Comparison of ENCODE assay signal across 8 cellular contexts in the genomic region with DNA sequence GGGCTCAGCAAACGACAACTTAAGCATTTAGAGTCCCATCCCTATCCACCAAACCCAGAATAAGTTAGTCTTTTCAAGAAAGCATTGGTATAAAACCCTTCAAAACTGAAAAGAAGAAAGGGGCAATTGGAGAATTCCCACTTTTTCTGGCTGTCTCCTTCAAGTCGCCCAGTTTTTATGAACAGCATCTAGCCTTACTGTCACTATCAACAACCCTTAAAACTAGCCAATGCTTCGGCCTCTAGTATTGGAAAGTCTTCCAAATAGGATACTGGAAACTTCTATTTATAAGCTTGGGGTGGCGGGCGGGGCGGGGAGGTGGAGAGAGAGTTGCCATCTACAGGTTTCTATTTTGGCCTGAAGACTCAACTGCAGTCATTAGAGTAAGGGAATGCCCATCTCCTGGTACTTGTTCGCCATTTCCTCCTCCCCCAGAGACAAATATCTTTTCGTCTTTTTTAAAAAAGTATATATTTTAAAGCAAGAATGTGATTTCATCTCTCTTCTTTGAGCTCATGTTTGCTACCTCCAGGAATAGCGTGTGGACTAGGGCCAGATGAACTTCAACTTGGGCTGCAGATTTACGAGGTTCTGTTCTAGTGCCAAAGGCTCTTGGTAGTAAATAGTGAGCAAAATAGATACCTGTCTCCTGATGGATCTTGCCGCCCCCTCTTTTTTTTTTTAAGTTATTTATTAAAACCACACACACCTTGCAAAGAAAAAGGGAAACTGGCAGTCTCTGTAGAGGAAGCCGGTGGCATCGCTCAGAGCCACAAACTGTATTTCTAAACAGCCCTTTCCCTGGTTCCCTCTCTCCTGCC. TPM values are rescaled to one million over a fixed set of nuclear protein-coding genes. Genes with fewer than 3 reads are reported as not detected.
DNase-seq lines count a peak whose midpoint lies in the region; ATAC-seq, FAIRE-seq and TF ChIP-seq lines count a peak whose summit lies in the region.

No MANE protein-coding gene starts in this region.

- peak; percentile 33 for DNase-seq in DMS79 (lab: John Stamatoyannopoulos, UW)
- DNase-seq in NCI-H1105 treated with DMSO at 0.1 percent for 48 hours (lab: John Stamatoyannopoulos, UW), result peak; percentile 78
- no peak for DNase-seq in bronchial epithelial cell (ENCODE audit: low read depth)
- DNase-seq in lower leg skin (ENCODE audit: low spot score in 2 of 2), result peak in 1 of 2 donors; percentile 89
- DNase-seq in tibial nerve (ENCODE audit: low spot score in 2 of 2), result peak in 1 of 2 donors; percentile 66
- DNase-seq in sciatic nerve (ENCODE audit: low spot score), result no peak
- no peak for DNase-seq in SW480 (ENCODE audit: low spot score)

- H3K27me3 ChIP-seq in bronchial epithelial cell (ENCODE audit: control insufficient read depth, insufficient read depth, low read length) (no peaks in the 10 kb centered on the region), tibial nerve (no peaks in the 10 kb centered on the region)

- peak in 1 of 2 donors; percentile 35 for TF ChIP-seq EP300 in tibial nerve (IDR thresholded peaks at IDR 0.05)

- H3K9me3 ChIP-seq in tibial nerve, result no peaks in the 10 kb centered on the region

- H3K4me1 ChIP-seq in tibial nerve, result peaks cover 0 to 25% (median 8%) of the 10 kb centered on the region in 4 donors

- H3K27ac ChIP-seq in tibial nerve, result peak overlapping the region; percentile 97 to 100 (median 98)

- no peak for ATAC-seq in HG03280 (IDR thresholded peaks at IDR 0.05; ENCODE audit: unreplicated experiment)
- no peak for ATAC-seq in sciatic nerve

- TF ChIP-seq POLR2A in lower leg skin (IDR thresholded peaks at IDR 0.05) (no peak), tibial nerve (IDR thresholded peaks at IDR 0.05) (peak in 1 of 2 donors; percentile 35)

- H3K36me3 ChIP-seq in bronchial epithelial cell (ENCODE audit: control insufficient read depth, insufficient read depth, low read length), result no peaks in the 10 kb centered on the region
- H3K36me3 ChIP-seq in tibial nerve, result no peaks in the 10 kb centered on the region

- H3K4me3 ChIP-seq in bronchial epithelial cell (ENCODE audit: low read depth, low read length) (peak overlapping the region; percentile 88), lower leg skin (ENCODE audit: low read depth, poor library complexity, severe bottlenecking) (peak overlapping the region; percentile 94), tibial nerve (peak overlapping the region; percentile 76 to 91 (median 81))

- TF ChIP-seq CTCF in bronchial epithelial cell (IDR thresholded peaks at IDR 0.05; ENCODE audit: insufficient read depth, low read length, severe bottlenecking) (no peak), lower leg skin (IDR thresholded peaks at IDR 0.05) (no peak), tibial nerve (IDR thresholded peaks at IDR 0.05) (peak in 2 of 5 experiments; percentile 19 to 30)

- no peak for FAIRE-seq in bronchial epithelial cell (lab: Jason Lieb, UNC)

- intact Hi-C loops in lower leg skin (cut with DNase I; ENCODE audit: low total_unique reads), result no loop called here
- intact Hi-C loops in sciatic nerve (cut with DNase I), result loop anchor here (2.0 kb wide), 1 partner anchor 1204 kb away; no protein-coding TSS in a partner anchor

- 28 to 29% methylated on average over 13 of the region's 13 CpGs for WGBS in lower leg skin, 2 donors
- 53% methylated on average over 13 of the region's 13 CpGs for WGBS in tibial nerve, 2 donors

RNA-seq across cellular contexts. Expression of gene BCL6, which starts 2.7 kb away (rescaled TPM):
- 6.8 and 9.0 TPM in 2 replicates for total RNA-seq in bronchial epithelial cell
- 100 to 1,000 TPM; 193 to 441 (median 282) TPM for total RNA-seq in lower leg skin
- 100 to 1,000 TPM; 272 to 500 (median 305) TPM for total RNA-seq in tibial nerve
- 188 TPM for total RNA-seq in sciatic nerve

RNA-seq across cellular contexts. Expression of gene RTP2, which starts 40.2 kb away (rescaled TPM):
- total RNA-seq in bronchial epithelial cell, result not detected in 2 replicates
- not detected for total RNA-seq in lower leg skin
- not detected for total RNA-seq in tibial nerve
- total RNA-seq in sciatic nerve, result not detected

Comparison
In these comparisons a context has a peak if more than half of its experiments do, and no peak if none do; other contexts are left out.
1. DNase-seq: peak in DMS79 (single experiment) and NCI-H1105 treated with DMSO at 0.1 percent for 48 hours (single experiment); none in bronchial epithelial cell (single experiment), sciatic nerve (single experiment) and SW480 (single experiment).
2. RNA of gene BCL6, which starts 2.7 kb away (total RNA-seq): 272 to 500 TPM in tibial nerve, 193 to 441 TPM in lower leg skin and 188 TPM in sciatic nerve (single experiment); 6.8 to 9.0 TPM in bronchial epithelial cell; every median in the first group is over 10 times any median in the second.
3. Peak in every context shown above with its lines, with median percentiles within 50 percentile points of each other: H3K4me3 ChIP-seq.